ENCODE assay signal across 8 cellular contexts in the genomic region with DNA sequence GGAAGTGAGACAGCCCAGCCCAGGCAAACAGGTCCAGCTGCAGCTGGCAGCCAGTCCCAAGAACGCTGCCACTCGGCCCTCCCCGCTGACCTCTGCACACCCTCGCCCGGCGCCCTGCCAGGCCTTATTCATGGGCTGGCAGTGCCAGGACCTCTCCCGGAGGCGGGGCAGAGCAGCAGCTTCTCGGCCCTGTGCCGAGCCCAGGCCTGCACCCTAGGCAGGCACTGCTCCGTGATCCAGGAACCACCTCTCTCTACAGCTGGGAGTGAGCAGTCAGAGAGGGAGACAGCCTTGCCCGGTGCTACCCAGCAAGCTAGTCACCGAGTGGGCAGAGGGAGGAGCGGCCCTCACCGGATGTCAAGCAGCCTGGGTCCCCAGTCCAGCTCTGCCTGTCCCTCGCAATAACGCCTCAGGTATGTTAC.
A peak's percentile ranks its signal among the peaks of the same experiment; 100 is the strongest.
DNase-seq lines count a peak whose midpoint lies in the region; ATAC-seq, FAIRE-seq and TF ChIP-seq lines count a peak whose summit lies in the region.

No MANE protein-coding gene starts in this region.

- H3K4me3 ChIP-seq in MG63, result peak overlapping the region; percentile 20; the same call in 1 of the 2 replicates
- H3K4me3 ChIP-seq in HepG2 (replicated peaks in 1 of 3; ENCODE audit: insufficient read depth in 1 of 3, low read depth in 2 of 3, low read length in 3 of 3), result peak overlapping the region in 1 of 3 experiments; percentile 32; a peak in 1 of 6 replicates
- peak overlapping the region in 1 of 4 donors; percentile 0 for H3K4me3 ChIP-seq in transverse colon

- H3K9me3 ChIP-seq in MG63, result no peaks in the 10 kb centered on the region
- H3K9me3 ChIP-seq in HepG2 (ENCODE audit: low read length), result no peaks in the 10 kb centered on the region
- no peaks in the 10 kb centered on the region for H3K9me3 ChIP-seq in transverse colon

- H3K27me3 ChIP-seq in MG63 (no peaks in the 10 kb centered on the region), HepG2 (ENCODE audit: control insufficient read depth in 1 of 2, insufficient read depth in 2 of 2, low read length in 2 of 2) (peaks cover 3 to 55% of the 10 kb centered on the region in 2 experiments; a peak in 4 of 5 replicates), transverse colon (peaks cover 12% of the 10 kb centered on the region)

- H3K27ac ChIP-seq in HepG2 (ENCODE audit: extremely low read length, insufficient read depth, low read length), result no peak overlapping the region
- H3K27ac ChIP-seq in transverse colon, result peak overlapping the region; percentile 53 to 75 (median 61)

- H4K20me1 ChIP-seq in HepG2 (ENCODE audit: insufficient read depth, low read length), result no peaks in the 10 kb centered on the region

- no peaks in the 10 kb centered on the region for H3K36me3 ChIP-seq in MG63
- H3K36me3 ChIP-seq in HepG2 (replicated peaks in 1 of 2; ENCODE audit: control insufficient read depth in 1 of 2, insufficient read depth in 2 of 2, low read length in 2 of 2), result no peaks in the 10 kb centered on the region
- H3K36me3 ChIP-seq in transverse colon, result no peaks in the 10 kb centered on the region

- FAIRE-seq in HepG2 (lab: Jason Lieb, UNC) (no peak), GM19239 (lab: Jason Lieb, UNC) (no peak)

- in situ Hi-C loops in HepG2 (cut with HindIII; ENCODE audit: extremely low pct_ligation_motif_present, low pct_unique_long_range_greater_than_20kb) (loop anchor here (5.0 kb wide), 1 partner anchor 112 kb away; no protein-coding TSS in a partner anchor), transverse colon (cut with MboI; ENCODE audit: low pct_ligation_motif_present in 1 of 4, low pct_unique_long_range_greater_than_20kb in 1 of 4, low sequenced_read_pairs in 3 of 4) (no loop called here)

- WGBS in HepG2 (ENCODE audit: low lambda C conversion rate), result 18% methylated on average over 7 of the region's 17 CpGs
- WGBS in transverse colon (ENCODE audit: low coverage in 1 of 2), 2 donors, result 20 to 32% methylated on average over 1 to 13 of the region's 17 CpGs

- H3K4me2 ChIP-seq in HepG2 (ENCODE audit: low read depth, low read length), result peak overlapping the region; percentile 51

- intact Hi-C loops in HepG2 (cut with micrococcal nuclease; ENCODE audit: unreplicated experiment), result loop anchor here (5.0 to 10.0 kb wide), 2 partner anchors 84 to 177 kb away; a partner anchor contains a TSS
- intact Hi-C loops in transverse colon (cut with DNase I; ENCODE audit: low total_unique reads), result no loop called here

- no peak overlapping the region for H3K9ac ChIP-seq in HepG2 (ENCODE audit: insufficient read depth, low read depth, low read length)

- TF ChIP-seq RAD21 in HepG2 (CRISPR knock-in tag; IDR thresholded peaks at IDR 0.05), result no peak

- BruUV-seq in HepG2 (replicated peaks; lab: Mats Ljungman, UMichigan), result no TSS peak

- POLR2A ChIA-PET in HepG2 (lab: Yijun Ruan, JAX), result interaction anchor here (0.7 to 1.5 kb wide), 6 partner anchors 10 to 134 kb away, joined by 3 to 8 read pairs (median 3); no protein-coding TSS in a partner anchor

- TF ChIP-seq POLR2A in HepG2 (IDR thresholded peaks at IDR 0.05; ENCODE audit: insufficient read depth in 1 of 2, low read depth in 2 of 2, low read length in 2 of 2) (no peak), transverse colon (IDR thresholded peaks at IDR 0.05) (peak; percentile 52)

- H2AFZ ChIP-seq in HepG2 (ENCODE audit: low read length), result no peak overlapping the region

- CTCF ChIA-PET in HepG2 (lab: Yijun Ruan, JAX; ENCODE audit: low intra/inter-chr PET ratio, low total read pairs), result no interaction called here

- H3K4me1 ChIP-seq in HepG2 (ENCODE audit: insufficient read depth, low read length) (peaks cover 66% of the 10 kb centered on the region), transverse colon (peaks cover 22 to 41% (median 34%) of the 10 kb centered on the region in 4 donors)

- DNase-seq in MG63 (peak; percentile 100), cerebellum (ENCODE audit: low spot score) (peak; percentile 32), HepG2 (ENCODE audit: low spot score) (no peak), transverse colon (peak; percentile 94), GM19239 (ENCODE audit: insufficient read length, low spot score) (no peak)

- no peak for TF ChIP-seq EP300 in HepG2 (IDR thresholded peaks at IDR 0.05; ENCODE audit: low read depth in 2 of 2, low read length in 2 of 2)
- no peak for TF ChIP-seq EP300 in HepG2 (CRISPR knock-in tag; IDR thresholded peaks at IDR 0.05; ENCODE audit: borderline replicate concordance)
- no peak for TF ChIP-seq EP300 in transverse colon (IDR thresholded peaks at IDR 0.05; ENCODE audit: low read depth)

- TF ChIP-seq CTCF in HepG2 (CRISPR knock-in tag; IDR thresholded peaks at IDR 0.05) (no peak), transverse colon (IDR thresholded peaks at IDR 0.05) (no peak)

- H3K79me2 ChIP-seq in HepG2 (ENCODE audit: insufficient read depth, low read length), result no peaks in the 10 kb centered on the region

- ATAC-seq in HepG2, result peak; percentile 18
- no peak for ATAC-seq in GM18511 (IDR thresholded peaks at IDR 0.05; ENCODE audit: unreplicated experiment)
- ATAC-seq in HG03354 (IDR thresholded peaks at IDR 0.05; ENCODE audit: poor library complexity, severe bottlenecking, unreplicated experiment), result no peak
- no peak for ATAC-seq in GM18870 (IDR thresholded peaks at IDR 0.05; ENCODE audit: unreplicated experiment)

TF ChIP-seq in HepG2, 621 proteins besides CTCF, POLR2A, EP300 and RAD21 (continues in another document):
- TF ChIP-seq, protein P1, sequence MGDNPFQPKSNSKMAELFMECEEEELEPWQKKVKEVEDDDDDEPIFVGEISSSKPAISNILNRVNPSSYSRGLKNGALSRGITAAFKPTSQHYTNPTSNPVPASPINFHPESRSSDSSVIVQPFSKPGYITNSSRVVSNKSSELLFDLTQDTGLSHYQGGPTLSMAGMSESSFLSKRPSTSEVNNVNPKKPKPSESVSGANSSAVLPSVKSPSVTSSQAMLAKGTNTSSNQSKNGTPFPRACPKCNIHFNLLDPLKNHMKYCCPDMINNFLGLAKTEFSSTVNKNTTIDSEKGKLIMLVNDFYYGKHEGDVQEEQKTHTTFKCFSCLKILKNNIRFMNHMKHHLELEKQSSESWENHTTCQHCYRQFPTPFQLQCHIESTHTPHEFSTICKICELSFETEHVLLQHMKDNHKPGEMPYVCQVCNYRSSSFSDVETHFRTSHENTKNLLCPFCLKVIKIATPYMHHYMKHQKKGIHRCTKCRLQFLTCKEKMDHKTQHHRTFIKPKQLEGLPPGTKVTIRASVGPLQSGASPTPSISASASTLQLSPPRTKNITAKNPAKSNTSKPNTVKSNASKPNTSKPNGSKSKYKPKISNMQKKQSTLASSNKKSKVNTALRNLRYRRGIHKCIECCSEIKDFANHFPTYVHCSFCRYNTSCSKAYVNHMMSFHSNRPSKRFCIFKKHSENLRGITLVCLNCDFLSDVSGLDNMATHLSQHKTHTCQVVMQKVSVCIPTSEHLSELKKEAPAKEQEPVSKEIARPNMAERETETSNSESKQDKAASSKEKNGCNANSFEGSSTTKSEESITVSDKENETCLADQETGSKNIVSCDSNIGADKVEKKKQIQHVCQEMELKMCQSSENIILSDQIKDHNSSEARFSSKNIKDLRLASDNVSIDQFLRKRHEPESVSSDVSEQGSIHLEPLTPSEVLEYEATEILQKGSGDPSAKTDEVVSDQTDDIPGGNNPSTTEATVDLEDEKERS (CRISPR knock-in tag; IDR thresholded peaks at IDR 0.05), result no peak
- TF ChIP-seq TBP (CRISPR knock-in tag; IDR thresholded peaks at IDR 0.05) (no peak), IRF2 (CRISPR knock-in tag; IDR thresholded peaks at IDR 0.05) (no peak), ZNF883 (CRISPR knock-in tag; IDR thresholded peaks at IDR 0.05; ENCODE audit: not compliant biosample characterization) (peak; percentile 76), PITX1 (CRISPR knock-in tag; IDR thresholded peaks at IDR 0.05) (peak; percentile 42; the same call in 1 of the 2 replicates), ZNF598 (CRISPR knock-in tag; IDR thresholded peaks at IDR 0.05; ENCODE audit: borderline replicate concordance) (peak; percentile 72; the same call in 1 of the 2 replicates), KLF9 (CRISPR knock-in tag; IDR thresholded peaks at IDR 0.05; ENCODE audit: low read depth) (no peak), RXRA (CRISPR knock-in tag; IDR thresholded peaks at IDR 0.05) (0 out of 2 replicates have a peak, but pooled peaks have one; percentile 27), DR1 (CRISPR knock-in tag; IDR thresholded peaks at IDR 0.05) (no peak), ZNF331 (CRISPR knock-in tag; IDR thresholded peaks at IDR 0.05) (no peak), KDM1A (CRISPR knock-in tag; IDR thresholded peaks at IDR 0.05) (peak; percentile 44; the same call in 1 of the 2 replicates), MEIS1 (CRISPR knock-in tag; IDR thresholded peaks at IDR 0.05; ENCODE audit: borderline replicate concordance) (no peak), HOXD1 (CRISPR knock-in tag; IDR thresholded peaks at IDR 0.05) (no peak), ARNT2 (CRISPR knock-in tag; IDR thresholded peaks at IDR 0.05; ENCODE audit: low read depth) (0 out of 2 replicates have a peak, but pooled peaks have one; percentile 32), ZNF841 (CRISPR knock-in tag; IDR thresholded peaks at IDR 0.05; ENCODE audit: borderline replicate concordance) (no peak)
- TF ChIP-seq, protein P2, sequence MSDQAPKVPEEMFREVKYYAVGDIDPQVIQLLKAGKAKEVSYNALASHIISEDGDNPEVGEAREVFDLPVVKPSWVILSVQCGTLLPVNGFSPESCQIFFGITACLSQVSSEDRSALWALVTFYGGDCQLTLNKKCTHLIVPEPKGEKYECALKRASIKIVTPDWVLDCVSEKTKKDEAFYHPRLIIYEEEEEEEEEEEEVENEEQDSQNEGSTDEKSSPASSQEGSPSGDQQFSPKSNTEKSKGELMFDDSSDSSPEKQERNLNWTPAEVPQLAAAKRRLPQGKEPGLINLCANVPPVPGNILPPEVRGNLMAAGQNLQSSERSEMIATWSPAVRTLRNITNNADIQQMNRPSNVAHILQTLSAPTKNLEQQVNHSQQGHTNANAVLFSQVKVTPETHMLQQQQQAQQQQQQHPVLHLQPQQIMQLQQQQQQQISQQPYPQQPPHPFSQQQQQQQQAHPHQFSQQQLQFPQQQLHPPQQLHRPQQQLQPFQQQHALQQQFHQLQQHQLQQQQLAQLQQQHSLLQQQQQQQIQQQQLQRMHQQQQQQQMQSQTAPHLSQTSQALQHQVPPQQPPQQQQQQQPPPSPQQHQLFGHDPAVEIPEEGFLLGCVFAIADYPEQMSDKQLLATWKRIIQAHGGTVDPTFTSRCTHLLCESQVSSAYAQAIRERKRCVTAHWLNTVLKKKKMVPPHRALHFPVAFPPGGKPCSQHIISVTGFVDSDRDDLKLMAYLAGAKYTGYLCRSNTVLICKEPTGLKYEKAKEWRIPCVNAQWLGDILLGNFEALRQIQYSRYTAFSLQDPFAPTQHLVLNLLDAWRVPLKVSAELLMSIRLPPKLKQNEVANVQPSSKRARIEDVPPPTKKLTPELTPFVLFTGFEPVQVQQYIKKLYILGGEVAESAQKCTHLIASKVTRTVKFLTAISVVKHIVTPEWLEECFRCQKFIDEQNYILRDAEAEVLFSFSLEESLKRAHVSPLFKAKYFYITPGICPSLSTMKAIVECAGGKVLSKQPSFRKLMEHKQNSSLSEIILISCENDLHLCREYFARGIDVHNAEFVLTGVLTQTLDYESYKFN (CRISPR knock-in tag; conservative IDR thresholded peaks at IDR 0.05), result no peak

Comparison
In these comparisons a context has a peak if more than half of its experiments do, and no peak if none do; other contexts are left out.
1. DNase-seq: peak in MG63 (single experiment), cerebellum (single experiment) and transverse colon (single experiment); none in HepG2 (single experiment) and GM19239 (single experiment).